Comparison of ENCODE assay signal across 8 cellular contexts in genomic region chr1:55215194-55216021, GRCh38. TPM values are rescaled to one million over a fixed set of nuclear protein-coding genes. Genes with fewer than 3 reads are reported as not detected.
DNase-seq lines count a peak whose midpoint lies in the region; ATAC-seq and TF ChIP-seq lines count a peak whose summit lies in the region.

TSS of gene USP24 (minus strand) at chr1:55215364. CDS start at chr1:55215113, 251 bp downstream.

- DNase-seq in GM19238 (ENCODE audit: insufficient read length, low spot score) = peak; percentile 82
- peak; percentile 58 for DNase-seq in NCI-H748 treated with DMSO at 0.1 percent for 48 hours (lab: John Stamatoyannopoulos, UW)
- peak; percentile 85 for DNase-seq in activated CD8-positive, alpha-beta T cell treated with anti-CD3 and anti-CD28 coated beads, Interleukin-2, amount 10 ng/mL, durations not matched to agents 7 days and 5 days
- peak; percentile 85 for DNase-seq in lung (ENCODE audit: low spot score)
- peak; percentile 65 to 68 (median 65) for DNase-seq in stimulated activated CD4-positive, alpha-beta T cell treated with anti-CD3 and anti-CD28 coated beads, TNF-alpha, amount 100 ng/mL, for 4 hours (ENCODE audit: low read depth in 3 of 3)

- no peaks in the 10 kb centered on the region for H3K9me3 Mint-ChIP-seq in activated CD8-positive, alpha-beta T cell treated with anti-CD3 and anti-CD28 coated beads, Interleukin-2, amount 10 ng/mL, durations not matched to agents 7 days and 5 days (ENCODE audit: insufficient read depth)

- peak within 1 kb of the TSS; percentile 92 to 99 (median 98) for H3K27ac ChIP-seq in BLaER1 treated with 17β-estradiol and CSF1 and Interleukin-3, amounts not matched to agents 10 nM and 100 nM
- H3K27ac ChIP-seq in ectodermal cell (ENCODE audit: insufficient read depth, low read depth, low read length, poor library complexity, severe bottlenecking) (peak within 1 kb of the TSS; percentile 93), lung (ENCODE audit: low read depth in 1 of 2, low read length in 1 of 2) (peak within 1 kb of the TSS; percentile 98 to 99)

- H3K27me3 Mint-ChIP-seq in activated CD8-positive, alpha-beta T cell treated with anti-CD3 and anti-CD28 coated beads, Interleukin-2, amount 10 ng/mL, durations not matched to agents 7 days and 5 days (ENCODE audit: low read depth) = no peaks in the 10 kb centered on the region

- peak within 1 kb of the TSS; percentile 87 to 98 (median 94) for H3K4me3 ChIP-seq in BLaER1 treated with 17β-estradiol and CSF1 and Interleukin-3, amounts not matched to agents 10 nM and 100 nM
- peak within 1 kb of the TSS; percentile 86 for H3K4me3 ChIP-seq in ectodermal cell (ENCODE audit: insufficient read depth, low read depth, low read length)
- H3K4me3 ChIP-seq in lung = peak within 1 kb of the TSS; percentile 84

- H3K9ac ChIP-seq in BLaER1 treated with 17β-estradiol and CSF1 and Interleukin-3, amounts not matched to agents 10 nM and 100 nM = peak within 1 kb of the TSS; percentile 91 to 99 (median 99)

- H3K27me3 ChIP-seq in BLaER1 treated with 17β-estradiol and CSF1 and Interleukin-3, amounts not matched to agents 10 nM and 100 nM = no peaks in the 10 kb centered on the region
- peaks cover 10% of the 10 kb centered on the region for H3K27me3 ChIP-seq in ectodermal cell (ENCODE audit: control insufficient read depth, insufficient read depth, low read length, poor library complexity, severe bottlenecking)
- H3K27me3 ChIP-seq in lung (ENCODE audit: control insufficient read depth, insufficient read depth) = no peaks in the 10 kb centered on the region

- H3K36me3 ChIP-seq in BLaER1 treated with 17β-estradiol and CSF1 and Interleukin-3, amounts not matched to agents 10 nM and 100 nM = no peaks in the 10 kb centered on the region
- H3K36me3 ChIP-seq in ectodermal cell (ENCODE audit: control insufficient read depth, insufficient read depth, low read length) (no peaks in the 10 kb centered on the region), lung (ENCODE audit: control insufficient read depth in 2 of 2, insufficient read depth in 2 of 2, low read length in 2 of 2) (no peaks in the 10 kb centered on the region)

- peaks cover 54 to 66% (median 59%) of the 10 kb centered on the region in 10 experiments for H3K4me1 ChIP-seq in BLaER1 treated with 17β-estradiol and CSF1 and Interleukin-3, amounts not matched to agents 10 nM and 100 nM
- H3K4me1 ChIP-seq in ectodermal cell (ENCODE audit: control insufficient read depth, insufficient read depth, low read length) = peaks cover 19% of the 10 kb centered on the region
- peaks cover 8 to 18% of the 10 kb centered on the region in 2 donors for H3K4me1 ChIP-seq in lung (ENCODE audit: control insufficient read depth in 2 of 2, insufficient read depth in 2 of 2, low read length in 2 of 2)

- 0% methylated on average over 96 of the region's 96 CpGs for WGBS in ectodermal cell, 2 experiments
- WGBS in lung, 2 donors = 1% methylated on average over 60 to 96 of the region's 96 CpGs

- H3K4me1 Mint-ChIP-seq in activated CD8-positive, alpha-beta T cell treated with anti-CD3 and anti-CD28 coated beads, Interleukin-2, amount 10 ng/mL, durations not matched to agents 7 days and 5 days (ENCODE audit: low read depth) = peaks cover 59% of the 10 kb centered on the region

- peaks cover 19% of the 10 kb centered on the region for H3K36me3 Mint-ChIP-seq in activated CD8-positive, alpha-beta T cell treated with anti-CD3 and anti-CD28 coated beads, Interleukin-2, amount 10 ng/mL, durations not matched to agents 7 days and 5 days (ENCODE audit: low read depth)

- peak within 1 kb of the TSS; percentile 98 for H3K27ac Mint-ChIP-seq in activated CD8-positive, alpha-beta T cell treated with anti-CD3 and anti-CD28 coated beads, Interleukin-2, amount 10 ng/mL, durations not matched to agents 7 days and 5 days

- H3K4me3 Mint-ChIP-seq in activated CD8-positive, alpha-beta T cell treated with anti-CD3 and anti-CD28 coated beads, Interleukin-2, amount 10 ng/mL, durations not matched to agents 7 days and 5 days = peak within 1 kb of the TSS; percentile 95

- no peaks in the 10 kb centered on the region for H3K9me3 ChIP-seq in BLaER1 treated with 17β-estradiol and CSF1 and Interleukin-3, amounts not matched to agents 10 nM and 100 nM (replicated peaks in 1 of 11)
- H3K9me3 ChIP-seq in ectodermal cell (ENCODE audit: control insufficient read depth, low read length) (no peaks in the 10 kb centered on the region), lung (ENCODE audit: control insufficient read depth in 2 of 2, insufficient read depth in 1 of 2, low read length in 1 of 2) (no peaks in the 10 kb centered on the region)

- peaks cover 19 to 40% (median 36%) of the 10 kb centered on the region in 11 experiments; a peak in 18 of 22 replicates for H4K20me1 ChIP-seq in BLaER1 treated with 17β-estradiol and CSF1 and Interleukin-3, amounts not matched to agents 10 nM and 100 nM

- peak within 1 kb of the TSS; percentile 82 to 98 (median 92) for H3K4me2 ChIP-seq in BLaER1 treated with 17β-estradiol and CSF1 and Interleukin-3, amounts not matched to agents 10 nM and 100 nM

- POLR2A ChIA-PET in activated CD8-positive, alpha-beta T cell treated with anti-CD3 and anti-CD28 coated beads, Interleukin-2, amount 10 ng/mL, durations not matched to agents 7 days and 5 days (lab: Charles Lee) = interaction anchor here (0.6 to 2.1 kb wide), 4 partner anchors 10 to 72 kb away, joined by 3 to 8 read pairs (median 5); no protein-coding TSS in a partner anchor

- peak; percentile 38 for ATAC-seq in HG03378 (IDR thresholded peaks at IDR 0.05; ENCODE audit: unreplicated experiment)
- peak; percentile 88 for ATAC-seq in activated CD8-positive, alpha-beta T cell treated with anti-CD3 and anti-CD28 coated beads, Interleukin-2, amount 10 ng/mL, durations not matched to agents 7 days and 5 days
- ATAC-seq in lung (ENCODE audit: insufficient read depth, low FRiP score) = peak; percentile 94

- TF ChIP-seq CTCF in lung (IDR thresholded peaks at IDR 0.05; ENCODE audit: control extremely low read depth, extremely low read depth) = no peak

- CTCF ChIA-PET in activated CD8-positive, alpha-beta T cell treated with anti-CD3 and anti-CD28 coated beads, Interleukin-2, amount 10 ng/mL, durations not matched to agents 7 days and 5 days (lab: Charles Lee) = interaction anchor here (1.1 to 4.5 kb wide), 3 partner anchors 62 to 73 kb away, joined by 3 to 31 read pairs (median 5); no protein-coding TSS in a partner anchor

RNA-seq across cellular contexts. Expression of gene USP24, which starts in this region (rescaled TPM):
- 10 to 100 TPM; 36.7 to 44.1 TPM for total RNA-seq in activated CD8-positive, alpha-beta T cell treated with anti-CD3 and anti-CD28 coated beads, Interleukin-2, amount 10 ng/mL, durations not matched to agents 7 days and 5 days
- 29.1 TPM for polyA plus RNA-seq in ectodermal cell (2013, experiment 1 of 4)
- polyA plus RNA-seq in ectodermal cell (2013, experiment 2 of 4) = 30.4 TPM
- 18.4 TPM for polyA plus RNA-seq in ectodermal cell (2013, experiment 3 of 4)
- polyA plus RNA-seq in ectodermal cell (2013, experiment 4 of 4) = 23.3 TPM
- 10 to 100 TPM; 36.7 to 77.8 TPM for total RNA-seq in lung
- 10 to 100 TPM in 1 of 2 donors, 1 to 10 TPM in 1; 7.8 to 10.6 TPM for polyA plus RNA-seq in lung

Comparison
In these comparisons a context has a peak if more than half of its experiments do, and no peak if none do; other contexts are left out.
1. Peak in every context shown above with its lines: DNase-seq, ATAC-seq, H3K4me3 ChIP-seq and H3K27ac ChIP-seq.
2. ATAC-seq: peak in every context shown above with its lines; median percentile 94 in lung; 88 in activated CD8-positive, alpha-beta T cell treated with anti-CD3 and anti-CD28 coated beads, Interleukin-2, amount 10 ng/mL, durations not matched to agents 7 days and 5 days; 38 in HG03378.